In genomic region chr16:65658339-65659275, GRCh38 we compare ENCODE assay signal across 11 cellular contexts.
A peak's percentile ranks its signal among the peaks of the same experiment; 100 is the strongest.
DNase-seq lines count a peak whose midpoint lies in the region; ATAC-seq and TF ChIP-seq lines count a peak whose summit lies in the region.
"Had no signal": no experiment of that assay in that cellular context is flagged by ENCODE, and none has a peak within 500 bp of the region (broad histone marks: within the 10 kb centered on the region; RNA-seq: fewer than 3 reads in every experiment).

No MANE protein-coding gene starts in this region.

- peak overlapping the region; percentile 57 for H3K27ac Mint-ChIP-seq in mesothelial cell of epicardium
- H3K27ac Mint-ChIP-seq: activated CD8-positive, alpha-beta T cell treated with anti-CD3 and anti-CD28 coated beads for 36 hours had no signal

- H3K4me3 Mint-ChIP-seq in mesothelial cell of epicardium = no peak overlapping the region
- H3K4me3 Mint-ChIP-seq: activated CD8-positive, alpha-beta T cell treated with anti-CD3 and anti-CD28 coated beads for 36 hours had no signal

- H3K27me3 Mint-ChIP-seq in mesothelial cell of epicardium (ENCODE audit: low read depth) = peaks cover 21% of the 10 kb centered on the region
- H3K27me3 Mint-ChIP-seq: activated CD8-positive, alpha-beta T cell treated with anti-CD3 and anti-CD28 coated beads for 36 hours had no signal

- H3K4me3 ChIP-seq in choroid plexus epithelial cell (ENCODE audit: low read depth, low read length) = no peak overlapping the region

- no peaks in the 10 kb centered on the region for H3K36me3 Mint-ChIP-seq in mesothelial cell of epicardium

- no peak for ATAC-seq in HG02763 (IDR thresholded peaks at IDR 0.05; ENCODE audit: unreplicated experiment)
- ATAC-seq: activated CD8-positive, alpha-beta T cell treated with anti-CD3 and anti-CD28 coated beads for 36 hours; Panc1 had no signal

- peaks cover 28% of the 10 kb centered on the region for H3K4me1 Mint-ChIP-seq in mesothelial cell of epicardium

- no peak for TF ChIP-seq CTCF in choroid plexus epithelial cell (conservative IDR thresholded peaks at IDR 0.05; ENCODE audit: low read depth, low read length)
- TF ChIP-seq CTCF in mesothelial cell of epicardium (IDR thresholded peaks at IDR 0.05; ENCODE audit: unreplicated experiment) = no peak

- no peaks in the 10 kb centered on the region for H3K9me3 Mint-ChIP-seq in mesothelial cell of epicardium
- H3K9me3 Mint-ChIP-seq: activated CD8-positive, alpha-beta T cell treated with anti-CD3 and anti-CD28 coated beads for 36 hours had no signal

- DNase-seq in COLO668 (lab: John Stamatoyannopoulos, UW; ENCODE audit: unreplicated experiment) (peak; percentile 22), NCI-H226 (peak; percentile 99), choroid plexus epithelial cell (ENCODE audit: low read depth) (peak; percentile 84), mesothelial cell of epicardium (ENCODE audit: low spot score in 2 of 2, unreplicated experiment in 2 of 2) (no peak), retina (no peak), NCI-H446 treated with DMSO at 0.1 percent for 48 hours (lab: John Stamatoyannopoulos, UW) (no peak), NCI-H2196 (lab: John Stamatoyannopoulos, UW; ENCODE audit: unreplicated experiment) (no peak)
- DNase-seq: activated CD8-positive, alpha-beta T cell treated with anti-CD3 and anti-CD28 coated beads for 36 hours; stimulated activated CD4-positive, alpha-beta T cell treated with anti-CD3 and anti-CD28 coated beads, Interleukin-2, amount 100 ng/mL, for 48 hours had no signal

Comparison
In these comparisons a context has a peak if more than half of its experiments do, and no peak if none do; other contexts are left out.
1. DNase-seq: peak in COLO668 (single experiment), NCI-H226 (single experiment) and choroid plexus epithelial cell (single experiment); none in mesothelial cell of epicardium (0 of 2), retina (single experiment), NCI-H446 treated with DMSO at 0.1 percent for 48 hours (single experiment) and NCI-H2196 (single experiment).